Comparison of ENCODE assay signal across 19 cellular contexts in the genomic region with DNA sequence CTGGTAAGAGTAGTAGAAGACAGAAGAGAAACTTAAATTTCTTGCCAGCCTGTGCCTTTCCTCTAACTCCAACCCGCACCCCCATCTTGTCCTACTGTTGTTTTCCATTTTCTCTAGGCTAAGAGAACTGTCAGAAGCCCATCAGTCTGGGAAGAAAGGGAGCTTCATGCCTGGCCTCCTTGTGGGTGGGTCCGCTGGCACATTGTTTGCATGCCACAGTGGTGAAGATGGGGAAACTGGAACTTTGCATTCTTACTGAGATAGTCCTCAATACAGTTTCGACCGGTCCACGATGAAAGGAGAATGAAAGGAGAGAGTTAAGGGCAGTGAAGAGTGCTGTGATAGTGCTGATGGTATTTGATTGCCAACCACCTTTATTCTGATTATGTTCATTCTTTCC.
DNase-seq lines count a peak whose midpoint lies in the region; TF ChIP-seq lines count a peak whose summit lies in the region.
"Had no signal": no experiment of that assay in that cellular context is flagged by ENCODE, and none has a peak within 500 bp of the region (broad histone marks: within the 10 kb centered on the region; RNA-seq: fewer than 3 reads in every experiment).

No MANE protein-coding gene starts in this region.

- H3K23ac ChIP-seq in H9 (ENCODE audit: insufficient read length, low read depth, low read length), result no peak overlapping the region

- no peak overlapping the region for H3K56ac ChIP-seq in H9 (ENCODE audit: insufficient read length, low read depth, low read length)

- H3K4ac ChIP-seq in H9 (ENCODE audit: low read depth, low read length), result no peak overlapping the region

- H3K9me3 Mint-ChIP-seq in H9, result no peaks in the 10 kb centered on the region
- no peaks in the 10 kb centered on the region for H3K9me3 Mint-ChIP-seq in type B pancreatic cell
- H3K9me3 Mint-ChIP-seq: memory B cell; T-helper 1 cell treated with Interleukin-12 subunit alpha and Interleukin-12 subunit beta and Interleukin-4 antibody, amounts not matched to agents 30 μg/mL and 1 μg/mL, for 36 hours had no signal

- H2AFZ ChIP-seq in H9 (ENCODE audit: low read length), result no peak overlapping the region

- H2BK12ac ChIP-seq in H9 (ENCODE audit: insufficient read length, low read depth, low read length), result no peak overlapping the region

- H3K79me2 ChIP-seq in H9 (ENCODE audit: insufficient read depth, low read length), result no peaks in the 10 kb centered on the region

- no peak overlapping the region for H2BK120ac ChIP-seq in H9 (ENCODE audit: low read depth, low read length, poor library complexity, severe bottlenecking)

- H3K23me2 ChIP-seq in H9 (ENCODE audit: insufficient read length, low read depth, low read length, poor library complexity, severe bottlenecking), result no peaks in the 10 kb centered on the region

- no peak overlapping the region for H2BK15ac ChIP-seq in H9 (ENCODE audit: low read depth, low read length)

- no peak overlapping the region for H4K91ac ChIP-seq in H9 (ENCODE audit: insufficient read length, low read depth, low read length)

- DNase-seq in H9, result no peak
- peak; percentile 63 for DNase-seq in amniotic epithelial cell (ENCODE audit: low read depth)
- peak; percentile 45 for DNase-seq in kidney tubule cell (ENCODE audit: low spot score)
- no peak for DNase-seq in type B pancreatic cell (ENCODE audit: extremely low spot score, unreplicated experiment)
- no peak for DNase-seq in T-helper 2 cell
- no peak for DNase-seq in HUDEP-2 (lab: John Stamatoyannopoulos, UW; ENCODE audit: unreplicated experiment in 76 of 76)
- DNase-seq in NCI-H2196 treated with DMSO at 0.1 percent for 48 hours (lab: John Stamatoyannopoulos, UW; ENCODE audit: unreplicated experiment), result no peak
- DNase-seq: activated CD4-positive, CD25-positive, alpha-beta regulatory T cell; activated effector memory CD4-positive, alpha-beta T cell treated with Interleukin-2 at 50 U/mL for 16 hours; C1 segment of cervical spinal cord; gastrocnemius medialis; KBM-7; NCI-H1105 treated with DMSO at 0.1 percent for 48 hours; right cardiac atrium; Right ventricle myocardium superior; stimulated activated CD4-positive, alpha-beta T cell treated with anti-CD3 and anti-CD28 coated beads, Interleukin-2, amount 100 ng/mL, for 24 hours had no signal

- H3K4me3 Mint-ChIP-seq in H9 (peak overlapping the region; percentile 14 to 64; a peak in 2 of 5 replicates), type B pancreatic cell (no peak overlapping the region)
- H3K4me3 Mint-ChIP-seq: memory B cell; T-helper 1 cell treated with Interleukin-12 subunit alpha and Interleukin-12 subunit beta and Interleukin-4 antibody, amounts not matched to agents 30 μg/mL and 1 μg/mL, for 36 hours had no signal

- H3K27me3 ChIP-seq in H9 (ENCODE audit: insufficient read depth, low read length), result no peaks in the 10 kb centered on the region
- H3K27me3 ChIP-seq: gastrocnemius medialis, neutrophil had no signal

- no peaks in the 10 kb centered on the region for H4K20me1 ChIP-seq in H9 (ENCODE audit: control insufficient read depth, insufficient read depth, insufficient read length)

- H3K4me1 ChIP-seq in H9 (ENCODE audit: insufficient read depth, low read length), result peaks cover 32% of the 10 kb centered on the region

- H3K4me1 Mint-ChIP-seq in H9 (peaks cover 50% of the 10 kb centered on the region in 2 experiments), type B pancreatic cell (ENCODE audit: unreplicated experiment) (peaks cover 23% of the 10 kb centered on the region)
- H3K4me1 Mint-ChIP-seq: memory B cell had no signal

- peak overlapping the region; percentile 70 for H3K27ac ChIP-seq in H9 (ENCODE audit: insufficient read length, low read depth, low read length)
- H3K27ac ChIP-seq: gastrocnemius medialis, neutrophil had no signal

- H3K27me3 Mint-ChIP-seq in H9 (ENCODE audit: low read depth) (no peaks in the 10 kb centered on the region), type B pancreatic cell (no peaks in the 10 kb centered on the region)
- H3K27me3 Mint-ChIP-seq: memory B cell had no signal

- no peak overlapping the region for H4K8ac ChIP-seq in H9 (replicated peaks; ENCODE audit: insufficient read length, low read depth, low read length)

- no peaks in the 10 kb centered on the region for H3K79me1 ChIP-seq in H9 (ENCODE audit: insufficient read depth, low read depth, low read length, poor library complexity, severe bottlenecking)

- no peak overlapping the region for H3K9ac ChIP-seq in H9 (ENCODE audit: extremely low read depth, insufficient read length, low read length)

- H2AK5ac ChIP-seq in H9 (ENCODE audit: insufficient read length, low read length), result no peak overlapping the region

- H3K14ac ChIP-seq in H9 (ENCODE audit: insufficient read depth, low read length), result no peak overlapping the region

- no peaks in the 10 kb centered on the region for H3K9me3 ChIP-seq in H9 (ENCODE audit: control insufficient read depth, low read depth, low read length)
- H3K9me3 ChIP-seq: gastrocnemius medialis, neutrophil had no signal

- peak overlapping the region; percentile 93 to 97 (median 96) for H3K27ac Mint-ChIP-seq in H9
- peak overlapping the region; percentile 74 for H3K27ac Mint-ChIP-seq in type B pancreatic cell
- H3K27ac Mint-ChIP-seq: memory B cell; T-helper 1 cell treated with Interleukin-12 subunit alpha and Interleukin-12 subunit beta and Interleukin-4 antibody, amounts not matched to agents 30 μg/mL and 1 μg/mL, for 36 hours had no signal

- WGBS in H9 (ENCODE audit: extremely low coverage, insufficient read length, low lambda C conversion rate), result no CpG with 5 or more reads among the region's 5 CpGs

- no peak overlapping the region for H3K18ac ChIP-seq in H9 (ENCODE audit: insufficient read length, low read depth, low read length)

- H3K36me3 Mint-ChIP-seq in H9 (ENCODE audit: insufficient read depth in 1 of 3, low read depth in 3 of 3), result peaks cover 2 to 14% (median 11%) of the 10 kb centered on the region in 3 experiments; a peak in 4 of 7 replicates
- H3K36me3 Mint-ChIP-seq in type B pancreatic cell, result peaks cover 18% of the 10 kb centered on the region

- H2BK5ac ChIP-seq in H9 (ENCODE audit: insufficient read length, low read length), result no peak overlapping the region

- no peak overlapping the region for H3T11ph ChIP-seq in H9 (ENCODE audit: low read length)

- peak overlapping the region; percentile 22 for H3K4me2 ChIP-seq in H9 (ENCODE audit: insufficient read depth, insufficient read length, low read length)

- H2BK20ac ChIP-seq in H9 (ENCODE audit: low read depth, low read length, poor library complexity, severe bottlenecking), result no peak overlapping the region

- H4K5ac ChIP-seq in H9 (ENCODE audit: insufficient read length, low read depth, low read length), result no peak overlapping the region

- TF ChIP-seq CTCF in H9 (conservative IDR thresholded peaks at IDR 0.05), result no peak
- TF ChIP-seq CTCF in type B pancreatic cell (conservative IDR thresholded peaks at IDR 0.05), result no peak

Comparison
In these comparisons a context has a peak if more than half of its experiments do, and no peak if none do; other contexts are left out.
1. DNase-seq: peak in amniotic epithelial cell (single experiment) and kidney tubule cell (single experiment); none in H9 (single experiment), type B pancreatic cell (single experiment), T-helper 2 cell (0 of 5), HUDEP-2 (0 of 76) and NCI-H2196 treated with DMSO at 0.1 percent for 48 hours (single experiment).